ENCODE assay signal across 24 cellular contexts in the genomic region with DNA sequence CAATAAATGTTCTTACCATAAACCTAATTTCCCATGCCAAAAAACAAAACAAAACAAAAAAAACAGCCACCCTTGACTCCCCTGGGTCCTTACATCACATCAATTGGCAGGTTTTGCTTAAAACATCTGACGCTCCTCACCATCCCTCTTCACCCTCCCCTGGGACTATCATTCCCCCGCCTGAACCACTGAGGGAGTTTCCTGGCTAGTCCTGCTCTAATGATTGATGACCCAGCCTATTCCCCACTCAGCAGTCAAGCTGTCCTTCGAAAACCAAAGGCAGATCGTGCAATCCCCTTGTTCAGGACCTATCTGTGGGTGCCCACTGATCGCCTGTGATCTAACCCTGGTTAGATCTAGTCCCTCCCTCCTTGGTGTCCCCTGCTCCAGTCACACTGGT. TPM values are rescaled to one million over a fixed set of nuclear protein-coding genes. Genes with fewer than 3 reads are reported as not detected.
DNase-seq lines count a peak whose midpoint lies in the region; ATAC-seq and TF ChIP-seq lines count a peak whose summit lies in the region.
"Had no signal": no experiment of that assay in that cellular context is flagged by ENCODE, and none has a peak within 500 bp of the region (broad histone marks: within the 10 kb centered on the region; RNA-seq: fewer than 3 reads in every experiment).

No MANE protein-coding gene starts in this region.

- no peak overlapping the region; a peak in 1 of 22 replicates for H3K27ac ChIP-seq in BLaER1 treated with 17β-estradiol and CSF1 and Interleukin-3, amounts not matched to agents 10 nM and 100 nM
- H3K27ac ChIP-seq: KMS-11 had no signal

- H3K27me3 Mint-ChIP-seq in activated T-helper 1 cell treated with anti-CD3 and anti-CD28 coated beads, Interleukin-12 subunit alpha, Interleukin-12 subunit beta, Interleukin-2, Interleukin-4 antibody, amounts not matched to agents 30 ng/mL and 10 ng/mL and 1 ng/mL, durations not matched to agents 14 hours and 24 hours and 36 hours (ENCODE audit: insufficient read depth), result peaks cover 9% of the 10 kb centered on the region

- no peak overlapping the region for H3K27ac Mint-ChIP-seq in activated T-helper 1 cell treated with anti-CD3 and anti-CD28 coated beads, Interleukin-12 subunit alpha, Interleukin-12 subunit beta, Interleukin-2, Interleukin-4 antibody, amounts not matched to agents 30 ng/mL and 10 ng/mL and 1 ng/mL, durations not matched to agents 14 hours and 24 hours and 36 hours
- H3K27ac Mint-ChIP-seq: activated CD8-positive, alpha-beta memory T cell treated with anti-CD3 and anti-CD28 coated beads, Interleukin-2, amount 10 ng/mL, durations not matched to agents 7 days and 5 days; CD8-positive, alpha-beta memory T cell; effector memory CD8-positive, alpha-beta T cell; naive B cell had no signal

- H3K27me3 ChIP-seq in BLaER1 treated with 17β-estradiol and CSF1 and Interleukin-3, amounts not matched to agents 10 nM and 100 nM, result no peaks in the 10 kb centered on the region

- H3K36me3 ChIP-seq in BLaER1 treated with 17β-estradiol and CSF1 and Interleukin-3, amounts not matched to agents 10 nM and 100 nM, result no peaks in the 10 kb centered on the region

- H3K4me3 ChIP-seq in BLaER1 treated with 17β-estradiol and CSF1 and Interleukin-3, amounts not matched to agents 10 nM and 100 nM, result no peak overlapping the region

- H3K9me3 ChIP-seq in BLaER1 treated with 17β-estradiol and CSF1 and Interleukin-3, amounts not matched to agents 10 nM and 100 nM (replicated peaks in 1 of 11), result peaks cover 28 to 41% (median 34%) of the 10 kb centered on the region in 11 experiments

- H3K4me1 Mint-ChIP-seq in activated T-helper 1 cell treated with anti-CD3 and anti-CD28 coated beads, Interleukin-12 subunit alpha, Interleukin-12 subunit beta, Interleukin-2, Interleukin-4 antibody, amounts not matched to agents 30 ng/mL and 10 ng/mL and 1 ng/mL, durations not matched to agents 14 hours and 24 hours and 36 hours (ENCODE audit: low read depth), result no peaks in the 10 kb centered on the region

- no peak overlapping the region for H3K4me3 Mint-ChIP-seq in activated T-helper 1 cell treated with anti-CD3 and anti-CD28 coated beads, Interleukin-12 subunit alpha, Interleukin-12 subunit beta, Interleukin-2, Interleukin-4 antibody, amounts not matched to agents 30 ng/mL and 10 ng/mL and 1 ng/mL, durations not matched to agents 14 hours and 24 hours and 36 hours
- H3K4me3 Mint-ChIP-seq: activated CD8-positive, alpha-beta memory T cell treated with anti-CD3 and anti-CD28 coated beads, Interleukin-2, amount 10 ng/mL, durations not matched to agents 7 days and 5 days; CD8-positive, alpha-beta memory T cell; effector memory CD8-positive, alpha-beta T cell; naive B cell had no signal

- intact Hi-C loops in activated T-helper 1 cell treated with anti-CD3 and anti-CD28 coated beads, Interleukin-12 subunit alpha, Interleukin-12 subunit beta, Interleukin-2, Interleukin-4 antibody, amounts not matched to agents 30 ng/mL and 10 ng/mL and 1 ng/mL, durations not matched to agents 14 hours and 24 hours and 36 hours (cut with micrococcal nuclease), result no loop called here

- H4K20me1 ChIP-seq in BLaER1 treated with 17β-estradiol and CSF1 and Interleukin-3, amounts not matched to agents 10 nM and 100 nM, result no peaks in the 10 kb centered on the region

- ATAC-seq in GM18870 (IDR thresholded peaks at IDR 0.05; ENCODE audit: unreplicated experiment) (peak; percentile 34), HG02981 (IDR thresholded peaks at IDR 0.05; ENCODE audit: unreplicated experiment) (peak; percentile 44), HG02884 (IDR thresholded peaks at IDR 0.05; ENCODE audit: unreplicated experiment) (no peak)
- ATAC-seq: activated CD8-positive, alpha-beta memory T cell treated with anti-CD3 and anti-CD28 coated beads, Interleukin-2, amount 10 ng/mL, durations not matched to agents 7 days and 5 days; effector memory CD8-positive, alpha-beta T cell; PC-3 had no signal

- no peak for TF ChIP-seq POLR2A in erythroblast (IDR thresholded peaks at IDR 0.05; ENCODE audit: low read length)

- DNase-seq in NCI-H69 (lab: John Stamatoyannopoulos, UW) (peak; percentile 74), erythroblast (lab: John Stamatoyannopoulos, UW) (no peak), T1000 (lab: John Stamatoyannopoulos, UW) (no peak)
- no peak for DNase-seq in activated T-helper 1 cell treated with anti-CD3 and anti-CD28 coated beads, Interleukin-12 subunit alpha, Interleukin-12 subunit beta, Interleukin-2, Interleukin-4 antibody, amounts not matched to agents 30 ng/mL and 10 ng/mL and 1 ng/mL, durations not matched to agents 14 hours and 24 hours and 36 hours (ENCODE audit: low spot score)
- DNase-seq: activated CD4-positive, alpha-beta T cell treated with anti-CD3 and anti-CD28 coated beads for 1 hour; activated CD8-positive, alpha-beta memory T cell treated with anti-CD3 and anti-CD28 coated beads, Interleukin-2, amount 10 ng/mL, durations not matched to agents 7 days and 5 days; activated effector memory CD4-positive, alpha-beta T cell treated with anti-CD3 and anti-CD28 coated beads, Interleukin-2, amount 50 U/mL, for 16 hours; amniotic stem cell; CD8-positive, alpha-beta memory T cell; effector memory CD8-positive, alpha-beta T cell; islet precursor cell; mammary epithelial cell; naive B cell; NCI-H146; NCI-H526 treated with DMSO at 0.1 percent for 48 hours; PC-3; stimulated activated CD4-positive, alpha-beta T cell treated with anti-CD3 and anti-CD28 coated beads, Interleukin-4, amount 100 ng/mL, for 1 hour; T-helper 9 cell had no signal

- no peaks in the 10 kb centered on the region for H3K36me3 Mint-ChIP-seq in activated T-helper 1 cell treated with anti-CD3 and anti-CD28 coated beads, Interleukin-12 subunit alpha, Interleukin-12 subunit beta, Interleukin-2, Interleukin-4 antibody, amounts not matched to agents 30 ng/mL and 10 ng/mL and 1 ng/mL, durations not matched to agents 14 hours and 24 hours and 36 hours (ENCODE audit: low read depth)

- H3K4me1 ChIP-seq in BLaER1 treated with 17β-estradiol and CSF1 and Interleukin-3, amounts not matched to agents 10 nM and 100 nM, result peaks cover 0 to 26% (median 20%) of the 10 kb centered on the region in 10 experiments; a peak in 15 of 20 replicates

- H3K4me2 ChIP-seq in BLaER1 treated with 17β-estradiol and CSF1 and Interleukin-3, amounts not matched to agents 10 nM and 100 nM, result peak overlapping the region in 8 of 11 experiments; percentile 38 to 70 (median 64); a peak in 16 of 22 replicates
- H3K4me2 ChIP-seq: KMS-11 had no signal

- no peak overlapping the region for H3K9ac ChIP-seq in BLaER1 treated with 17β-estradiol and CSF1 and Interleukin-3, amounts not matched to agents 10 nM and 100 nM
- H3K9ac ChIP-seq: KMS-11 had no signal

- H3K9me3 Mint-ChIP-seq in activated T-helper 1 cell treated with anti-CD3 and anti-CD28 coated beads, Interleukin-12 subunit alpha, Interleukin-12 subunit beta, Interleukin-2, Interleukin-4 antibody, amounts not matched to agents 30 ng/mL and 10 ng/mL and 1 ng/mL, durations not matched to agents 14 hours and 24 hours and 36 hours, result peaks cover 15% of the 10 kb centered on the region

RNA-seq across cellular contexts. Expression of a gene that starts 11.2 kb away (rescaled TPM):
- not detected in 2 replicates for total RNA-seq in activated T-helper 1 cell treated with anti-CD3 and anti-CD28 coated beads, Interleukin-12 subunit alpha, Interleukin-12 subunit beta, Interleukin-2, Interleukin-4 antibody, amounts not matched to agents 30 ng/mL and 10 ng/mL and 1 ng/mL, durations not matched to agents 14 hours and 24 hours and 36 hours
- total RNA-seq: activated CD8-positive, alpha-beta memory T cell treated with anti-CD3 and anti-CD28 coated beads, Interleukin-2, amount 10 ng/mL, durations not matched to agents 7 days and 5 days; CD8-positive, alpha-beta memory T cell; skeletal muscle tissue had no signal

RNA-seq across cellular contexts. Expression of a gene that starts 20.8 kb away (rescaled TPM):
- 51.6 and 52.3 TPM in 2 replicates for total RNA-seq in activated T-helper 1 cell treated with anti-CD3 and anti-CD28 coated beads, Interleukin-12 subunit alpha, Interleukin-12 subunit beta, Interleukin-2, Interleukin-4 antibody, amounts not matched to agents 30 ng/mL and 10 ng/mL and 1 ng/mL, durations not matched to agents 14 hours and 24 hours and 36 hours
